Comparison of ENCODE assay signal across 8 cellular contexts in genomic region chr2:172438741-172439508, GRCh38. TPM values are rescaled to one million over a fixed set of nuclear protein-coding genes. Genes with fewer than 3 reads are reported as not detected.
A peak's percentile ranks its signal among the peaks of the same experiment; 100 is the strongest.
DNase-seq lines count a peak whose midpoint lies in the region; ATAC-seq and TF ChIP-seq lines count a peak whose summit lies in the region.
"Had no signal": no experiment of that assay in that cellular context is flagged by ENCODE, and none has a peak within 500 bp of the region (broad histone marks: within the 10 kb centered on the region; RNA-seq: fewer than 3 reads in every experiment).

No MANE protein-coding gene starts in this region.

- no peaks in the 10 kb centered on the region for H3K36me3 ChIP-seq in GM23248 (ENCODE audit: low read depth)
- no peaks in the 10 kb centered on the region for H3K36me3 ChIP-seq in psoas muscle (ENCODE audit: insufficient read depth in 1 of 2, low read depth in 1 of 2)
- H3K36me3 ChIP-seq: neutrophil had no signal

- H3K27ac ChIP-seq in GM23248 (no peak overlapping the region), psoas muscle (peak overlapping the region; percentile 17)
- H3K27ac ChIP-seq: neutrophil had no signal

- H3K4me1 ChIP-seq in GM23248 (ENCODE audit: insufficient read depth) (peaks cover 45% of the 10 kb centered on the region), psoas muscle (peaks cover 76% of the 10 kb centered on the region)

- H4K20me1 ChIP-seq in GM23248 (ENCODE audit: insufficient read depth): no peaks in the 10 kb centered on the region

- peaks cover 29% of the 10 kb centered on the region for H3F3A ChIP-seq in GM23248 (ENCODE audit: insufficient read depth)

- no peak overlapping the region for H3K9ac ChIP-seq in GM23248

- 89 to 93% methylated on average over 8 of the region's 8 CpGs for WGBS in GM23248 (ENCODE audit: low coverage in 1 of 2, low lambda C conversion rate in 2 of 2, missing lambda C conversion rate in 2 of 2), 2 experiments
- 37 to 45% (median 43%) methylated on average over 8 of the region's 8 CpGs for WGBS in psoas muscle, 3 donors

- H3K4me2 ChIP-seq in GM23248 (ENCODE audit: unreplicated experiment): peak overlapping the region; percentile 1

- in situ Hi-C loops in GM23248 (cut with MboI): no loop called here

- H3K4me3 ChIP-seq in GM23248 (no peak overlapping the region), psoas muscle (no peak overlapping the region)

- no peaks in the 10 kb centered on the region for H3K27me3 ChIP-seq in GM23248 (replicated peaks; ENCODE audit: insufficient read depth)
- no peaks in the 10 kb centered on the region for H3K27me3 ChIP-seq in psoas muscle (ENCODE audit: insufficient read depth in 3 of 3, low read length in 2 of 3)
- H3K27me3 ChIP-seq: neutrophil had no signal

- intact Hi-C loops in psoas muscle (cut with DNase I): no loop called here

- DNase-seq in GM23248: peak; percentile 70
- peak; percentile 18 for DNase-seq in RKO (ENCODE audit: low spot score)
- peak; percentile 31 for DNase-seq in fibroblast of gingiva (ENCODE audit: low read depth)
- no peak for DNase-seq in psoas muscle
- DNase-seq in stimulated activated CD4-positive, alpha-beta T cell treated with anti-CD3 and anti-CD28 coated beads, Interleukin-12 subunit alpha, Interleukin-12 subunit beta, amount 100 ng/mL, for 4 hours: no peak
- DNase-seq in GM19240 (ENCODE audit: insufficient read length, low spot score): no peak

- no peak overlapping the region for H2AFZ ChIP-seq in GM23248

- H3K79me2 ChIP-seq in GM23248 (ENCODE audit: insufficient read depth): peaks cover 45% of the 10 kb centered on the region

- H3K9me3 ChIP-seq in GM23248 (ENCODE audit: low read depth) (no peaks in the 10 kb centered on the region), psoas muscle (no peaks in the 10 kb centered on the region)
- H3K9me3 ChIP-seq: neutrophil had no signal

- no peaks in the 10 kb centered on the region for H3K9me2 ChIP-seq in GM23248 (ENCODE audit: insufficient read depth)

- ATAC-seq in psoas muscle (peak in 1 of 4 donors; percentile 44), HG02571 (IDR thresholded peaks at IDR 0.05; ENCODE audit: unreplicated experiment) (no peak)

- no peak for TF ChIP-seq CTCF in psoas muscle (IDR thresholded peaks at IDR 0.05)

RNA-seq across cellular contexts. Expression of gene ITGA6, which starts 11.5 kb away (rescaled TPM):
- total RNA-seq in GM23248 (2014; rRNA removed; shearing (Covaris generic)): 45.4 and 47.7 TPM in 2 replicates
- polyA plus RNA-seq in GM23248 (2016; fragmentation: Nextera tagmentation; extraction: Ambion mirVana) (18.9 and 20.3 TPM in 2 replicates), psoas muscle (10 to 100 TPM; 16.4 to 22.3 (median 20.9) TPM)
- total RNA-seq in psoas muscle: 10 to 100 TPM; 25.9 to 46.5 (median 43.8) TPM

Comparison
In these comparisons a context has a peak if more than half of its experiments do, and no peak if none do; other contexts are left out.
1. DNase-seq: peak in GM23248 (single experiment), RKO (single experiment) and fibroblast of gingiva (single experiment); none in psoas muscle (0 of 2), stimulated activated CD4-positive, alpha-beta T cell treated with anti-CD3 and anti-CD28 coated beads, Interleukin-12 subunit alpha, Interleukin-12 subunit beta, amount 100 ng/mL, for 4 hours (single experiment) and GM19240 (single experiment).